Comparison of ENCODE assay signal across 8 cellular contexts in the genomic region with DNA sequence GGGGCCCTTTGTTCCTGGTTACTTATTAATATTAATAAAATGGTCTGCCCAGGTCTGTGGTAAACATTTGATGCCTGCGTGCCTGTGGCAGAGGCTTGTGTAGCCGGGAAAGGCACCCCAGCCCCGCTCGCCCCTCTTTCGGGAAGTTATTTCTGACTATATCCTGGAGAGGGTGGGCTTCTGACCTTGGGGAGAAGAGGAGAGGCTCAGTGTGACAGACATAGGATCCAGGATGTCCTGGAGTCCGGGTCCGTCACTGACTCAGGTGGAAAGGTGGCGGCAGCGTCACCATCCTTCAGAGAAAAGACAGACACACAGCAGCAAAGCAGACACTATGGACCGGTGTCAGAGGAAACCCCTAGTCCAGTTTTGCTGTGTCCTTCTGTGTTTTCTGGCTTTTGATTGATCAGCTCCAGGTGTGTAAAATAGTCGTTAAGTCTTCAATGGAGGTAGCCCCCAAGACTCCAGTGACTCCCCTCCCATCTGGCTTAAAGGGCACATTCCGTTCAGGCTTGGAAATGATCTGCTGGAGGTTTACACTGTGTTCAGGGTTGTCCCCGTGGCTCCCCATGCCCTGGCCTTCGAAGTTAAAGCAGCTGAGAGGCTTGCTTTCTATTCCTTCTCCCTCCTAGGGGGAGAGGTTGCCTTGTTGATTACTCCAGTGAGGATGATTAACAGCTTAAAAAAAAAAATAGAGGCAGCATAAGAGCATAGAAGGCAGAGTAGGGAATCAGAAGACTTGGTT.
DNase-seq lines count a peak whose midpoint lies in the region; ATAC-seq and TF ChIP-seq lines count a peak whose summit lies in the region.

No MANE protein-coding gene starts in this region.

- H3K9me3 ChIP-seq in ES-I3 (ENCODE audit: control insufficient read depth, insufficient read depth, low read length) (no peaks in the 10 kb centered on the region), RWPE2 (ENCODE audit: severe bottlenecking) (no peaks in the 10 kb centered on the region)

- POLR2A ChIA-PET in activated CD4-positive, alpha-beta memory T cell treated with anti-CD3 and anti-CD28 coated beads, Interleukin-2, amount 10 ng/mL, durations not matched to agents 7 days and 5 days (lab: Charles Lee) = no interaction called here

- H3K27ac Mint-ChIP-seq in activated CD4-positive, alpha-beta memory T cell treated with anti-CD3 and anti-CD28 coated beads, Interleukin-2, amount 10 ng/mL, durations not matched to agents 7 days and 5 days = no peak overlapping the region
- no peak overlapping the region for H3K27ac Mint-ChIP-seq in T-helper 2 cell treated with Interferon-gamma antibody and Interleukin-4, amounts not matched to agents 5 μg/mL and 100 μg/mL, for 36 hours

- peaks cover 2% of the 10 kb centered on the region for H3K4me1 Mint-ChIP-seq in activated CD4-positive, alpha-beta memory T cell treated with anti-CD3 and anti-CD28 coated beads, Interleukin-2, amount 10 ng/mL, durations not matched to agents 7 days and 5 days
- H3K4me1 Mint-ChIP-seq in T-helper 2 cell treated with Interferon-gamma antibody and Interleukin-4, amounts not matched to agents 5 μg/mL and 100 μg/mL, for 36 hours (ENCODE audit: low read depth) = peaks cover 3% of the 10 kb centered on the region

- H3K4me3 ChIP-seq in RWPE2 (ENCODE audit: severe bottlenecking) (no peak overlapping the region), fibroblast of the aortic adventitia (ENCODE audit: low read depth, low read length) (peak overlapping the region; percentile 22)

- DNase-seq in RWPE2 (ENCODE audit: low spot score) (peak; percentile 23), fibroblast of the aortic adventitia (ENCODE audit: low read depth) (no peak), renal cortical epithelial cell (ENCODE audit: low read depth) (peak; percentile 72), cerebellar nuclear complex (lab: John Stamatoyannopoulos, UW) (no peak), OCI-M1 (lab: John Stamatoyannopoulos, UW) (no peak)
- no peak for DNase-seq in activated CD4-positive, alpha-beta memory T cell treated with anti-CD3 and anti-CD28 coated beads, Interleukin-2, amount 10 ng/mL, durations not matched to agents 7 days and 5 days
- no peak for DNase-seq in T-helper 2 cell treated with Interferon-gamma antibody and Interleukin-4, amounts not matched to agents 5 μg/mL and 100 μg/mL, for 36 hours (ENCODE audit: low spot score)

- no peaks in the 10 kb centered on the region for H3K36me3 ChIP-seq in ES-I3 (ENCODE audit: insufficient read depth, low read length)
- H3K36me3 ChIP-seq in RWPE2 (ENCODE audit: low read depth) = no peaks in the 10 kb centered on the region

- TF ChIP-seq CTCF in RWPE2 (IDR thresholded peaks at IDR 0.05; ENCODE audit: poor library complexity, severe bottlenecking) (no peak), fibroblast of the aortic adventitia (IDR thresholded peaks at IDR 0.05; ENCODE audit: insufficient read depth, low read length) (no peak)

- H3K4me1 ChIP-seq in ES-I3 (ENCODE audit: insufficient read depth, low read length) = peaks cover 44% of the 10 kb centered on the region
- H3K4me1 ChIP-seq in RWPE2 (ENCODE audit: insufficient read depth, poor library complexity, severe bottlenecking) = peaks cover 11% of the 10 kb centered on the region

- no peaks in the 10 kb centered on the region for H3K27me3 ChIP-seq in RWPE2 (ENCODE audit: insufficient read depth, poor library complexity, severe bottlenecking)

- H3K36me3 Mint-ChIP-seq in activated CD4-positive, alpha-beta memory T cell treated with anti-CD3 and anti-CD28 coated beads, Interleukin-2, amount 10 ng/mL, durations not matched to agents 7 days and 5 days (ENCODE audit: low read depth) = peaks cover 7% of the 10 kb centered on the region
- peaks cover 2% of the 10 kb centered on the region for H3K36me3 Mint-ChIP-seq in T-helper 2 cell treated with Interferon-gamma antibody and Interleukin-4, amounts not matched to agents 5 μg/mL and 100 μg/mL, for 36 hours (ENCODE audit: low read depth)

- CTCF ChIA-PET in activated CD4-positive, alpha-beta memory T cell treated with anti-CD3 and anti-CD28 coated beads, Interleukin-2, amount 10 ng/mL, durations not matched to agents 7 days and 5 days (lab: Charles Lee) = interaction anchor here (1.3 to 6.8 kb wide), 2 partner anchors 8 to 66 kb away, joined by 3 to 42 read pairs; no protein-coding TSS in a partner anchor

- no peaks in the 10 kb centered on the region for H3K9me3 Mint-ChIP-seq in activated CD4-positive, alpha-beta memory T cell treated with anti-CD3 and anti-CD28 coated beads, Interleukin-2, amount 10 ng/mL, durations not matched to agents 7 days and 5 days
- H3K9me3 Mint-ChIP-seq in T-helper 2 cell treated with Interferon-gamma antibody and Interleukin-4, amounts not matched to agents 5 μg/mL and 100 μg/mL, for 36 hours = no peaks in the 10 kb centered on the region

- H3K9ac ChIP-seq in ES-I3 (ENCODE audit: low read depth, low read length) = peak overlapping the region; percentile 3; the same call in 1 of the 2 replicates

- peak overlapping the region; percentile 53 for H3K27ac ChIP-seq in RWPE2 (ENCODE audit: poor library complexity, severe bottlenecking)

- H3K27me3 Mint-ChIP-seq in activated CD4-positive, alpha-beta memory T cell treated with anti-CD3 and anti-CD28 coated beads, Interleukin-2, amount 10 ng/mL, durations not matched to agents 7 days and 5 days = no peaks in the 10 kb centered on the region
- H3K27me3 Mint-ChIP-seq in T-helper 2 cell treated with Interferon-gamma antibody and Interleukin-4, amounts not matched to agents 5 μg/mL and 100 μg/mL, for 36 hours (ENCODE audit: low read depth) = no peaks in the 10 kb centered on the region

- no peak for ATAC-seq in RWPE2 (ENCODE audit: low read depth)

- no peak overlapping the region for H3K4me3 Mint-ChIP-seq in activated CD4-positive, alpha-beta memory T cell treated with anti-CD3 and anti-CD28 coated beads, Interleukin-2, amount 10 ng/mL, durations not matched to agents 7 days and 5 days
- H3K4me3 Mint-ChIP-seq in T-helper 2 cell treated with Interferon-gamma antibody and Interleukin-4, amounts not matched to agents 5 μg/mL and 100 μg/mL, for 36 hours = no peak overlapping the region

Comparison
In these comparisons a context has a peak if more than half of its experiments do, and no peak if none do; other contexts are left out.
1. DNase-seq: peak in RWPE2 (single experiment) and renal cortical epithelial cell (single experiment); none in fibroblast of the aortic adventitia (single experiment), activated CD4-positive, alpha-beta memory T cell treated with anti-CD3 and anti-CD28 coated beads, Interleukin-2, amount 10 ng/mL, durations not matched to agents 7 days and 5 days (single experiment), T-helper 2 cell treated with Interferon-gamma antibody and Interleukin-4, amounts not matched to agents 5 μg/mL and 100 μg/mL, for 36 hours (single experiment), cerebellar nuclear complex (0 of 2) and OCI-M1 (single experiment).